In genomic region chr2:241235859-241236593, GRCh38 we compare ENCODE assay signal across 19 cellular contexts. TPM values are rescaled to one million over a fixed set of nuclear protein-coding genes. Genes with fewer than 3 reads are reported as not detected.
DNase-seq lines count a peak whose midpoint lies in the region; ATAC-seq, FAIRE-seq and TF ChIP-seq lines count a peak whose summit lies in the region.
"Had no signal": no experiment of that assay in that cellular context is flagged by ENCODE, and none has a peak within 500 bp of the region (broad histone marks: within the 10 kb centered on the region; RNA-seq: fewer than 3 reads in every experiment).

No MANE protein-coding gene starts in this region.

- BruUV-seq in Calu3 (replicated peaks; lab: Mats Ljungman, UMichigan) = no TSS peak
- no TSS peak for BruUV-seq in GM12878 (replicated peaks; lab: Mats Ljungman, UMichigan)

- peaks cover 84% of the 10 kb centered on the region for H3K36me3 Mint-ChIP-seq in Calu3 (ENCODE audit: insufficient read depth, unreplicated experiment)

- intact Hi-C loops in Calu3 (cut with micrococcal nuclease; ENCODE audit: unreplicated experiment) (no loop called here), GM12878 (cut with micrococcal nuclease; ENCODE audit: unreplicated experiment) (no loop called here), right cardiac atrium (cut with DNase I) (no loop called here), posterior vena cava (cut with DNase I) (no loop called here), vagina (cut with DNase I) (no loop called here), sciatic nerve (cut with DNase I) (no loop called here)

- no peaks in the 10 kb centered on the region for H3K9me3 ChIP-seq in GM12878 (replicated peaks; ENCODE audit: control insufficient read depth, insufficient read depth, low read length)
- H3K9me3 ChIP-seq in right cardiac atrium (ENCODE audit: control insufficient read depth, low read length) = no peaks in the 10 kb centered on the region
- no peaks in the 10 kb centered on the region for H3K9me3 ChIP-seq in vagina
- H3K9me3 ChIP-seq: A549; BLaER1 treated with 17β-estradiol and CSF1 and Interleukin-3, amounts not matched to agents 10 nM and 100 nM had no signal

- peak overlapping the region; percentile 41 for H3K27ac Mint-ChIP-seq in Calu3 (ENCODE audit: unreplicated experiment)

- H3K36me3 ChIP-seq in GM12878 (ENCODE audit: control insufficient read depth in 2 of 2, insufficient read depth in 2 of 2, low read length in 1 of 2) (peaks cover 61 to 62% of the 10 kb centered on the region in 2 experiments; a peak in 3 of 4 replicates), vagina (peaks cover 5 to 97% of the 10 kb centered on the region in 2 donors)

- H3K9me3 Mint-ChIP-seq in Calu3 (ENCODE audit: low read depth, unreplicated experiment) = no peaks in the 10 kb centered on the region
- H3K9me3 Mint-ChIP-seq: CD8-positive, alpha-beta memory T cell had no signal

- ATAC-seq in GM12878 (no peak), right cardiac atrium (peak in 1 of 2 donors; percentile 6), HG02610 (IDR thresholded peaks at IDR 0.05; ENCODE audit: unreplicated experiment) (no peak), sciatic nerve (no peak)
- ATAC-seq: A549 had no signal

- H3K27ac ChIP-seq in GM12878 (ENCODE audit: control insufficient read depth, insufficient read depth) (no peak overlapping the region), right cardiac atrium (ENCODE audit: low read length) (no peak overlapping the region), vagina (no peak overlapping the region)
- H3K27ac ChIP-seq: A549; BLaER1 treated with 17β-estradiol and CSF1 and Interleukin-3, amounts not matched to agents 10 nM and 100 nM had no signal

- SMC1A ChIA-PET in GM12878 (lab: Charles Lee; ENCODE audit: uncharacterized antibody, unreplicated experiment) = no interaction called here

- H3K9ac ChIP-seq in GM12878 (ENCODE audit: control insufficient read depth, insufficient read depth, low read length) = no peak overlapping the region
- H3K9ac ChIP-seq: BLaER1 treated with 17β-estradiol and CSF1 and Interleukin-3, amounts not matched to agents 10 nM and 100 nM had no signal

- CTCF ChIA-PET in Calu3 (lab: Charles Lee) = no interaction called here
- CTCF ChIA-PET in GM12878 (lab: Yijun Ruan, JAX) = no interaction called here

- no peak for TF ChIP-seq CTCF in Calu3 (IDR thresholded peaks at IDR 0.05; ENCODE audit: unreplicated experiment)
- TF ChIP-seq CTCF in GM12878 (IDR thresholded peaks at IDR 0.05 in 2 of 3, conservative IDR thresholded peaks at IDR 0.05 in 1 of 3; ENCODE audit: control insufficient read depth in 2 of 3, extremely low read depth in 1 of 3, insufficient read depth in 1 of 3, low read depth in 3 of 3, low read length in 3 of 3) = no peak
- TF ChIP-seq CTCF in vagina (IDR thresholded peaks at IDR 0.05) = no peak

- H3K4me1 Mint-ChIP-seq in Calu3 (ENCODE audit: low read depth, unreplicated experiment) = no peaks in the 10 kb centered on the region

- no peaks in the 10 kb centered on the region for H3K4me1 ChIP-seq in GM12878 (ENCODE audit: control insufficient read depth, insufficient read depth, low read length)
- no peaks in the 10 kb centered on the region for H3K4me1 ChIP-seq in right cardiac atrium (ENCODE audit: control insufficient read depth, insufficient read depth, low read length)
- H3K4me1 ChIP-seq in vagina = no peaks in the 10 kb centered on the region
- H3K4me1 ChIP-seq: A549 had no signal

- TF ChIP-seq POLR2A in GM12878 (IDR thresholded peaks at IDR 0.05; ENCODE audit: low read depth, low read length) (peak; percentile 38; the same call in 1 of the 2 replicates), vagina (IDR thresholded peaks at IDR 0.05) (no peak)

- TF ChIP-seq EP300 in GM12878 (IDR thresholded peaks at IDR 0.05; ENCODE audit: borderline replicate concordance in 1 of 2, control insufficient read depth in 1 of 2, low read depth in 2 of 2, low read length in 2 of 2) = no peak

- in situ Hi-C loops in GM12878 (cut with MboI) = no loop called here

- FAIRE-seq in GM12878 (lab: Jason Lieb, UNC) = no peak
- FAIRE-seq: A549, GM12892 had no signal

- RAD21 ChIA-PET in GM12878 (lab: Charles Lee; ENCODE audit: unreplicated experiment) = no interaction called here

- no peaks in the 10 kb centered on the region for H3K79me2 ChIP-seq in GM12878 (ENCODE audit: control insufficient read depth, insufficient read depth, low read length)

- no peak overlapping the region for H3K4me3 Mint-ChIP-seq in Calu3 (ENCODE audit: low read depth, unreplicated experiment)
- H3K4me3 Mint-ChIP-seq: CD8-positive, alpha-beta memory T cell had no signal

- DNase-seq in Calu3 (no peak), GM12878 (ENCODE audit: low read depth, low spot score) (no peak), right cardiac atrium (peak in 2 of 3 donors; percentile 13 to 52), posterior vena cava (ENCODE audit: low spot score) (peak; percentile 60), vagina (ENCODE audit: extremely low spot score in 2 of 2) (no peak), NCI-H2171 (lab: John Stamatoyannopoulos, UW) (no peak), sciatic nerve (ENCODE audit: low spot score) (no peak)
- DNase-seq: GDM1, GOT3, NCI-H1048, NCI-H1436 treated with DMSO at 0.1 percent for 48 hours, NCI-H2081, NCI-H510A, NCI-H82 had no signal

- H2AFZ ChIP-seq in GM12878 (ENCODE audit: control insufficient read depth, low read depth, low read length) = no peak overlapping the region

- H3K27me3 ChIP-seq in GM12878 (replicated peaks in 1 of 2; ENCODE audit: control insufficient read depth in 2 of 2, insufficient read depth in 2 of 2, low read length in 1 of 2) = no peaks in the 10 kb centered on the region
- no peaks in the 10 kb centered on the region for H3K27me3 ChIP-seq in right cardiac atrium (ENCODE audit: control insufficient read depth, insufficient read depth)
- no peaks in the 10 kb centered on the region for H3K27me3 ChIP-seq in vagina
- H3K27me3 ChIP-seq: BLaER1 treated with 17β-estradiol and CSF1 and Interleukin-3, amounts not matched to agents 10 nM and 100 nM had no signal

- no peak overlapping the region for H3K4me2 ChIP-seq in GM12878 (ENCODE audit: control insufficient read depth, insufficient read depth)
- H3K4me2 ChIP-seq: A549; BLaER1 treated with 17β-estradiol and CSF1 and Interleukin-3, amounts not matched to agents 10 nM and 100 nM had no signal

- H3K4me3 ChIP-seq in GM12878 (no peak overlapping the region), right cardiac atrium (ENCODE audit: low read length) (no peak overlapping the region), vagina (no peak overlapping the region)
- H3K4me3 ChIP-seq: A549; BLaER1 treated with 17β-estradiol and CSF1 and Interleukin-3, amounts not matched to agents 10 nM and 100 nM had no signal

- no peaks in the 10 kb centered on the region for H3K27me3 Mint-ChIP-seq in Calu3 (ENCODE audit: unreplicated experiment)
- H3K27me3 Mint-ChIP-seq: CD8-positive, alpha-beta memory T cell had no signal

- 0 out of 2 replicates have a peak, but pooled peaks cover 4% of the 10 kb centered on the region for H4K20me1 ChIP-seq in GM12878 (ENCODE audit: control insufficient read depth, insufficient read depth)

- 89% methylated on average over 30 of the region's 30 CpGs for WGBS in GM12878 (ENCODE audit: insufficient coverage, insufficient replicate concordance, low lambda C conversion rate, missing lambda C conversion rate)
- WGBS in right cardiac atrium = 86% methylated on average over 30 of the region's 30 CpGs

- no peak for TF ChIP-seq RAD21 in GM12878 (IDR thresholded peaks at IDR 0.05; ENCODE audit: insufficient read depth, low read depth, low read length)

- POLR2A ChIA-PET in GM12878 (lab: Charles Lee) = no interaction called here

TF ChIP-seq in GM12878, 131 proteins besides CTCF, POLR2A, EP300 and RAD21 (continues in another document):
- no peak for TF ChIP-seq KLF5 (IDR thresholded peaks at IDR 0.05; ENCODE audit: partially characterized antibody)

RNA-seq across cellular contexts. Expression of gene ANO7, which starts 47.5 kb away (rescaled TPM):
- total RNA-seq in Calu3 (2022) (7.7 and 8.0 TPM in 2 replicates), GM12878 (2014; rRNA removed) (0.49 and 0.56 TPM in 2 replicates), GM12878 (2014; rRNA removed; fragmentation: Illumina TruSeq; extraction: Trizol) (0.18 and 0.22 TPM in 2 replicates), GM12878 (2021) (0.88 and 1.4 TPM in 2 replicates), right cardiac atrium (1 to 10 TPM in 3 of 4 donors, under 1 TPM in 1; 0.89 to 2.1 (median 1.2) TPM), posterior vena cava (under 1 TPM; 0.32 to 0.95 TPM), vagina (0.98 TPM), sciatic nerve (3.8 TPM)
- 19.1 and 21.0 TPM in 2 replicates for total RNA-seq in GM12878 (2013; cell fraction: nucleolus; rRNA removed)
- polyA plus RNA-seq in GM12878 (2011; ENCODE audit: low read depth) = 0.43 TPM
- polyA plus RNA-seq in GM12878 (2011; rRNA removed) (0.56 and 1.2 TPM in 2 replicates), GM12878 (2014; fragmentation: Illumina TruSeq; extraction: Trizol) (0.24 and 0.35 TPM in 2 replicates), GM12878 (2014; fragmentation: Nextera tagmentation; extraction: Ambion mirVana) (under 1 TPM; 0.08 to 0.11 TPM), GM12878 (2014; rRNA removed) (0.47 and 1.1 TPM in 2 replicates), GM12878 (2016; fragmentation: Nextera tagmentation; extraction: Ambion mirVana) (under 1 TPM; 0.40 to 0.50 TPM), right cardiac atrium (1.1 TPM)
- 1.5 TPM in 2 replicates for polyA plus RNA-seq in GM12878 (2011; cell fraction: cytosol; rRNA removed)
- polyA plus RNA-seq in GM12878 (2011; cell fraction: nucleus; rRNA removed) = 8.0 TPM in 2 replicates
- polyA plus RNA-seq in GM12878 (2012) = 1.8 TPM in 2 replicates
- polyA minus RNA-seq in GM12878 (2011; rRNA and poly(A)+ RNA removed) = 2.7 and 3.9 TPM in 2 replicates
- polyA minus RNA-seq in GM12878 (2011; cell fraction: cytosol; rRNA and poly(A)+ RNA removed) = 1.0 and 1.6 TPM in 2 replicates
- 3.6 and 5.7 TPM in 2 replicates for polyA minus RNA-seq in GM12878 (2011; cell fraction: nucleus; rRNA and poly(A)+ RNA removed)
- polyA plus RNA-seq: CD8-positive, alpha-beta memory T cell had no signal

Comparison
In these comparisons a context has a peak if more than half of its experiments do, and no peak if none do; other contexts are left out.
1. DNase-seq: peak in right cardiac atrium (2 of 3) and posterior vena cava (single experiment); none in Calu3 (single experiment), GM12878 (single experiment), vagina (0 of 2), NCI-H2171 (single experiment) and sciatic nerve (single experiment).